ENCODE assay signal across 24 cellular contexts in the genomic region with DNA sequence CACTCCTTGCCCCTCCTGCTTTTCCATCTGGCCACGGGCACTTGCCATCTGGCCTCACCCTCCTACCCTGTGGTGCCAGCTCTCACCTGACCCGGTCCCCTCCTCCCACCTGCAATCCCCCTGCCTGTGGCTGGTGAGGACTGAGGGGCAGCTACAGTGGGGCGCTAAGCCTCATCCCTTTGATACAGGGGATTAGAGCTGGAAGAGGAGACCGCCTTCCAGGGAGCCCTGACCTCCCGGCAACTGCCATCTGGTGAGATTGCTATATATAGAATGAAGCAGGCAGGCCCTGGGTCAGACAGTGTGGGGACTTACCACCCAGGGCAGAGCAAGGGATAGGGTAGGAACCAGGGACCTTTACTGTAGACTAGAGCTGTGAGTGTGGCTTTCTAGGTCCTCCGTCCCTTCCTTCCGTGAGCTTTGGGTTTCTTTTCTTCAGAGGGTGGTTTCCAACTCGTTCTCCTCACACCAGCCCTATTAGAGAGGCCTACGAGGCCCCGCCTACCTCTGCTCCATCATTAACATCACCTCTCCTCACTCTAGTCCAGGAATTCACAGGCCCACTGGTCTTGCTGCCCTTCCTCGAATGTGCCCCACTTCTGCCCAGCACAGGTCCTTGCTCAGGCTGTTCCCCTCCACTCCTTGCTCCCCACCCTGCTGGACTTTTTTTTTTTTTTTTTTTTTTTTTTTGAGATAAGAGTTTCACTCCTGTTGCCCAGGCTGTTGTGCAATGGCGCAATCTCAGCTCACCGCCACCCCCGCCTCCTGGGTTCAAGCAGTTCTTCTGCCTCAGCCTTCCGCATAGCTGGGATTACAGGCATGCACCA. TPM values are rescaled to one million over a fixed set of nuclear protein-coding genes. Genes with fewer than 3 reads are reported as not detected.
A peak's percentile ranks its signal among the peaks of the same experiment; 100 is the strongest.
DNase-seq lines count a peak whose midpoint lies in the region; ATAC-seq and TF ChIP-seq lines count a peak whose summit lies in the region.
"Had no signal": no experiment of that assay in that cellular context is flagged by ENCODE, and none has a peak within 500 bp of the region (broad histone marks: within the 10 kb centered on the region; RNA-seq: fewer than 3 reads in every experiment).

No MANE protein-coding gene starts in this region.

- ATAC-seq in stimulated activated memory B cell treated with anti-CD40 and anti-IgM and Interleukin-4, amounts not matched to agents 10 μg/mL and 1 μg/mL and 100 μg/mL, for 72 hours = no peak
- no peak for ATAC-seq in HG03108 (IDR thresholded peaks at IDR 0.05; ENCODE audit: unreplicated experiment)
- ATAC-seq: heart left ventricle, left ventricle myocardium superior had no signal

- H3K36me3 Mint-ChIP-seq in stimulated activated memory B cell treated with anti-CD40 and anti-IgM and Interleukin-4, amounts not matched to agents 10 μg/mL and 1 μg/mL and 100 μg/mL, for 72 hours = no peaks in the 10 kb centered on the region
- no peaks in the 10 kb centered on the region for H3K36me3 Mint-ChIP-seq in chondrocyte (ENCODE audit: low read depth)
- H3K36me3 Mint-ChIP-seq: type B pancreatic cell had no signal

- H3K4me1 Mint-ChIP-seq in stimulated activated memory B cell treated with anti-CD40 and anti-IgM and Interleukin-4, amounts not matched to agents 10 μg/mL and 1 μg/mL and 100 μg/mL, for 72 hours = peaks cover 25% of the 10 kb centered on the region
- H3K4me1 Mint-ChIP-seq in chondrocyte (ENCODE audit: low read depth) = no peaks in the 10 kb centered on the region

- H3K9me3 Mint-ChIP-seq in stimulated activated memory B cell treated with anti-CD40 and anti-IgM and Interleukin-4, amounts not matched to agents 10 μg/mL and 1 μg/mL and 100 μg/mL, for 72 hours = no peaks in the 10 kb centered on the region
- no peaks in the 10 kb centered on the region for H3K9me3 Mint-ChIP-seq in chondrocyte (ENCODE audit: low read depth)
- H3K9me3 Mint-ChIP-seq: type B pancreatic cell had no signal

- H3K4me3 Mint-ChIP-seq in stimulated activated memory B cell treated with anti-CD40 and anti-IgM and Interleukin-4, amounts not matched to agents 10 μg/mL and 1 μg/mL and 100 μg/mL, for 72 hours = no peak overlapping the region
- no peak overlapping the region for H3K4me3 Mint-ChIP-seq in chondrocyte (ENCODE audit: unreplicated experiment)
- H3K4me3 Mint-ChIP-seq: type B pancreatic cell had no signal

- H3K27ac Mint-ChIP-seq in stimulated activated memory B cell treated with anti-CD40 and anti-IgM and Interleukin-4, amounts not matched to agents 10 μg/mL and 1 μg/mL and 100 μg/mL, for 72 hours = peak overlapping the region; percentile 41
- H3K27ac Mint-ChIP-seq in chondrocyte (ENCODE audit: unreplicated experiment) = no peak overlapping the region
- H3K27ac Mint-ChIP-seq: type B pancreatic cell had no signal

- TF ChIP-seq CTCF in chondrocyte (IDR thresholded peaks at IDR 0.05) = no peak

- H3K27me3 Mint-ChIP-seq in stimulated activated memory B cell treated with anti-CD40 and anti-IgM and Interleukin-4, amounts not matched to agents 10 μg/mL and 1 μg/mL and 100 μg/mL, for 72 hours = peaks cover 10% of the 10 kb centered on the region
- peaks cover 17% of the 10 kb centered on the region for H3K27me3 Mint-ChIP-seq in chondrocyte (ENCODE audit: low read depth)

- DNase-seq in NOMO-1 treated with DMSO at 0.1 percent for 48 hours (lab: John Stamatoyannopoulos, UW; ENCODE audit: unreplicated experiment) = peak; percentile 20
- DNase-seq in NOMO-1 treated with dmso at 0.1 percent for 144 hours (lab: John Stamatoyannopoulos, UW; ENCODE audit: unreplicated experiment) = no peak
- DNase-seq in NCI-H2171 (lab: John Stamatoyannopoulos, UW) = peak; percentile 83
- peak; percentile 90 for DNase-seq in cerebellum (ENCODE audit: low spot score)
- no peak for DNase-seq in occipital lobe (lab: John Stamatoyannopoulos, UW)
- no peak for DNase-seq in chondrocyte (ENCODE audit: low spot score)
- DNase-seq: activated CD4-positive, alpha-beta T cell treated with anti-CD3 and anti-CD28 coated beads for 4 hours; activated CD8-positive, alpha-beta memory T cell treated with anti-CD3 and anti-CD28 coated beads, Interleukin-2, amount 50 U/mL, for 48 hours; activated effector memory CD4-positive, alpha-beta T cell treated with anti-CD3 and anti-CD28 coated beads, Interleukin-2, amount 50 U/mL, for 16 hours; dermis blood vessel endothelial cell; GM23248; heart left ventricle; left ventricle myocardium superior; NCI-H1092 treated with DMSO at 0.1 percent for 48 hours; NCI-H2081 treated with DMSO at 0.1 percent for 48 hours; NCI-H748 treated with DMSO at 0.1 percent for 48 hours; SHP77; spleen; stimulated activated CD4-positive, alpha-beta T cell treated with anti-CD3 and anti-CD28 coated beads, Interleukin-4, amount 100 ng/mL, for 4 hours; stomach had no signal

RNA-seq across cellular contexts. Expression of a gene that starts 7.7 kb away (rescaled TPM):
- total RNA-seq in cerebellum = not detected
- not detected for total RNA-seq in occipital lobe
- total RNA-seq in chondrocyte = not detected in 3 replicates
- total RNA-seq: dermis blood vessel endothelial cell, GM23248, heart left ventricle, left ventricle myocardium superior, mucosa of gallbladder had no signal

RNA-seq across cellular contexts. Expression of a gene that starts 27.4 kb away (rescaled TPM):
- total RNA-seq in cerebellum (not detected), occipital lobe (not detected), chondrocyte (not detected in 3 replicates)
- total RNA-seq: dermis blood vessel endothelial cell, GM23248, heart left ventricle, left ventricle myocardium superior, mucosa of gallbladder, spleen, stomach had no signal

RNA-seq across cellular contexts. Expression of a gene that starts 29.4 kb away (rescaled TPM):
- total RNA-seq in cerebellum (not detected), occipital lobe (not detected), chondrocyte (not detected in 3 replicates)
- total RNA-seq: dermis blood vessel endothelial cell, GM23248, heart left ventricle, left ventricle myocardium superior, mucosa of gallbladder, spleen, stomach had no signal

RNA-seq across cellular contexts. Expression of a gene that starts 32.1 kb away (rescaled TPM):
- total RNA-seq in cerebellum (0.73 TPM), occipital lobe (2.2 TPM), chondrocyte (1.5 to 2.4 TPM (median 2.1 TPM) in 3 replicates)
- total RNA-seq: dermis blood vessel endothelial cell, GM23248, left ventricle myocardium superior, mucosa of gallbladder, stomach had no signal

RNA-seq across cellular contexts. Expression of a gene that starts 33.6 kb away (rescaled TPM):
- total RNA-seq in cerebellum (15.3 TPM), occipital lobe (10.0 TPM), chondrocyte (49.6 to 63.8 TPM (median 62.6 TPM) in 3 replicates)

Comparison
In these comparisons a context has a peak if more than half of its experiments do, and no peak if none do; other contexts are left out.
1. DNase-seq: peak in NOMO-1 treated with DMSO at 0.1 percent for 48 hours (single experiment), NCI-H2171 (single experiment) and cerebellum (single experiment); none in NOMO-1 treated with dmso at 0.1 percent for 144 hours (single experiment), occipital lobe (single experiment) and chondrocyte (single experiment).